Comparison of ENCODE assay signal across 21 cellular contexts in the genomic region with DNA sequence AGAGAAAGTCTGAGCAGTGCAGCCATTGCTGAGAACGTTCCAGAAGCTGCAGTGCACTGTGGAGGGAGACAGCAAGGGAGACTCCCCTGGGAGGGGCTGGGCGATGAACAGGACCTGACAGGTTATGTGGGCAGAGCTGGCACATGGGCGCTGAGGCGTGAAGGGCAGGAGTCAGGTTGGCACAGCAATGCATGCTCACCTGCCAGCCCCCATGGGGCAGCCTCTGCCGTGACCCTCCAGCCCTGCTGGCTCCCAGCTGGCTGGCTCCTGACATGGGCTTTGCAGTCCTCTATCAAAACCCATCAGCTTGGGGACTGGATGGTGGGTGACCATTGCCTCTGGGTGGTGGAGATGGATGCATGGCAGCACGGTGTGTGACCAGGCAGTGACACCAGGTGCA.
"Had no signal": no experiment of that assay in that cellular context is flagged by ENCODE, and none has a peak within 500 bp of the region (broad histone marks: within the 10 kb centered on the region; RNA-seq: fewer than 3 reads in every experiment).

No MANE protein-coding gene starts in this region.

- H3K4me1 ChIP-seq: heart right ventricle, left ventricle myocardium inferior, right atrium auricular region, right lobe of liver, suprapubic skin, tibial artery, upper lobe of right lung had no signal

- H3K4me2 ChIP-seq: hepatocyte, smooth muscle cell had no signal

- DNase-seq: heart right ventricle; islet precursor cell; left ventricle myocardium inferior; midbrain; mucosa of descending colon; naive thymus-derived CD4-positive, alpha-beta T cell; occipital lobe; right lobe of liver; stimulated activated CD4-positive, alpha-beta T cell treated with anti-CD3 and anti-CD28 coated beads, Interleukin-1b, Interleukin-23, amount 100 ng/mL, for 48 hours; stimulated activated CD4-positive, alpha-beta T cell treated with anti-CD3 and anti-CD28 coated beads, Interleukin-2, amount 100 ng/mL, for 48 hours; stimulated activated naive CD4-positive, alpha-beta T cell; tibial artery; trophoblast cell; upper lobe of right lung had no signal

- H2AFZ ChIP-seq: hepatocyte had no signal

- H3K27me3 ChIP-seq: hepatocyte, right atrium auricular region, right lobe of liver had no signal

- ATAC-seq: heart right ventricle; mucosa of descending colon; naive thymus-derived CD4-positive, alpha-beta T cell; upper lobe of right lung had no signal

- H3K36me3 ChIP-seq: heart right ventricle, left ventricle myocardium inferior, neutrophil, right atrium auricular region, right lobe of liver, suprapubic skin, thoracic aorta, tibial artery, upper lobe of right lung had no signal

- H3K27ac ChIP-seq: heart right ventricle, hepatocyte, left ventricle myocardium inferior, neutrophil, right atrium auricular region, right lobe of liver, suprapubic skin, thoracic aorta, tibial artery, upper lobe of right lung had no signal

- H3K9me3 ChIP-seq: mucosa of descending colon, neutrophil, right atrium auricular region, right lobe of liver, suprapubic skin, thoracic aorta, upper lobe of right lung had no signal

- H3K4me3 ChIP-seq: heart right ventricle, hepatocyte, left ventricle myocardium inferior, lung, mucosa of descending colon, right atrium auricular region, right lobe of liver, smooth muscle cell, suprapubic skin, thoracic aorta, tibial artery, upper lobe of right lung had no signal
